ENCODE assay signal across 8 cellular contexts in genomic region chr9:114387678-114388431, GRCh38. TPM values are rescaled to one million over a fixed set of nuclear protein-coding genes. Genes with fewer than 3 reads are reported as not detected.
DNase-seq lines count a peak whose midpoint lies in the region; TF ChIP-seq lines count a peak whose summit lies in the region.

AKNA (minus strand) TSS chr9:114387982; CDS start chr9:114381333, 6,649 bp downstream.

- H3K9me3 ChIP-seq in Caco-2 = no peaks in the 10 kb centered on the region
- no peaks in the 10 kb centered on the region for H3K9me3 ChIP-seq in H9 (ENCODE audit: control insufficient read depth, low read depth, low read length)
- no peaks in the 10 kb centered on the region for H3K9me3 ChIP-seq in NT2/D1 (ENCODE audit: insufficient read depth, low read length)
- H3K9me3 ChIP-seq in neural cell (ENCODE audit: low read length) = no peaks in the 10 kb centered on the region

- H3K4me3 ChIP-seq in Caco-2 (ENCODE audit: low read depth, low read length) (0 out of 2 replicates have a peak within 1 kb of the TSS, but pooled peaks have one; percentile 4), NT2/D1 (ENCODE audit: insufficient read length, low read depth) (peak within 1 kb of the TSS; percentile 39), fibroblast of mammary gland (ENCODE audit: control insufficient read depth, low read depth, low read length) (peak within 1 kb of the TSS; percentile 61), neural cell (ENCODE audit: low read length) (peak within 1 kb of the TSS; percentile 65)

- WGBS in H9 (ENCODE audit: extremely low coverage, insufficient read length, low lambda C conversion rate) = no CpG with 5 or more reads among the region's 27 CpGs

- H2AFZ ChIP-seq in H9 (ENCODE audit: low read length) (no peak within 1 kb of the TSS), neural cell (ENCODE audit: low read depth, low read length) (peak within 1 kb of the TSS; percentile 68)

- H4K91ac ChIP-seq in H9 (ENCODE audit: insufficient read length, low read depth, low read length) = no peak within 1 kb of the TSS

- H3K9ac ChIP-seq in H9 (ENCODE audit: extremely low read depth, insufficient read length, low read length) = no peak within 1 kb of the TSS
- H3K9ac ChIP-seq in NT2/D1 (ENCODE audit: insufficient read length, low read depth) = peak within 1 kb of the TSS; percentile 75
- peak within 1 kb of the TSS; percentile 62 for H3K9ac ChIP-seq in neural cell (ENCODE audit: low read length)

- no peak within 1 kb of the TSS for H3T11ph ChIP-seq in H9 (ENCODE audit: low read length)

- H3K27ac Mint-ChIP-seq in Caco-2 (ENCODE audit: unreplicated experiment) = peak within 1 kb of the TSS; percentile 45
- peak within 1 kb of the TSS; percentile 84 to 94 (median 91); a peak in 5 of 7 replicates for H3K27ac Mint-ChIP-seq in H9
- peak within 1 kb of the TSS; percentile 98 for H3K27ac Mint-ChIP-seq in stimulated activated naive CD8-positive, alpha-beta T cell treated with anti-CD3 and anti-CD28 coated beads, Interleukin-15, Interleukin-2, amounts not matched to agents 100 ng/mL and 50 ng/mL, for 24 hours

- H3K27ac ChIP-seq in H9 (ENCODE audit: insufficient read length, low read depth, low read length) (no peak within 1 kb of the TSS), neural cell (ENCODE audit: low read length) (no peak within 1 kb of the TSS)

- DNase-seq in Caco-2 (no peak), H9 (peak; percentile 85), NT2/D1 (ENCODE audit: low read depth, low spot score) (no peak), fibroblast of mammary gland (ENCODE audit: low read depth) (peak; percentile 60), NCI-H526 treated with DMSO at 0.1 percent for 48 hours (lab: John Stamatoyannopoulos, UW) (no peak)
- peak; percentile 67 to 70 for DNase-seq in activated T-helper 1 cell treated with anti-CD3 and anti-CD28 coated beads, Interleukin-2, amount 50 U/mL, for 16 hours (ENCODE audit: low read depth in 1 of 2, low spot score in 1 of 2)

- H3K23me2 ChIP-seq in H9 (ENCODE audit: insufficient read length, low read depth, low read length, poor library complexity, severe bottlenecking) = no peaks in the 10 kb centered on the region

- H3K27me3 Mint-ChIP-seq in Caco-2 (ENCODE audit: insufficient read depth, unreplicated experiment) = no peaks in the 10 kb centered on the region
- H3K27me3 Mint-ChIP-seq in H9 (ENCODE audit: low read depth) = no peaks in the 10 kb centered on the region
- no peaks in the 10 kb centered on the region for H3K27me3 Mint-ChIP-seq in stimulated activated naive CD8-positive, alpha-beta T cell treated with anti-CD3 and anti-CD28 coated beads, Interleukin-15, Interleukin-2, amounts not matched to agents 100 ng/mL and 50 ng/mL, for 24 hours

- no peak within 1 kb of the TSS for H3K4ac ChIP-seq in H9 (ENCODE audit: low read depth, low read length)

- H4K20me1 ChIP-seq in H9 (ENCODE audit: control insufficient read depth, insufficient read depth, insufficient read length) = no peaks in the 10 kb centered on the region
- no peaks in the 10 kb centered on the region for H4K20me1 ChIP-seq in neural cell (ENCODE audit: insufficient read depth)

- H2BK120ac ChIP-seq in H9 (ENCODE audit: low read depth, low read length, poor library complexity, severe bottlenecking) = no peak within 1 kb of the TSS

- H2BK5ac ChIP-seq in H9 (ENCODE audit: insufficient read length, low read length) = no peak within 1 kb of the TSS

- no peak within 1 kb of the TSS for H3K4me3 Mint-ChIP-seq in Caco-2 (ENCODE audit: unreplicated experiment)
- peak within 1 kb of the TSS; percentile 62 to 80 for H3K4me3 Mint-ChIP-seq in H9
- peak within 1 kb of the TSS; percentile 89 for H3K4me3 Mint-ChIP-seq in stimulated activated naive CD8-positive, alpha-beta T cell treated with anti-CD3 and anti-CD28 coated beads, Interleukin-15, Interleukin-2, amounts not matched to agents 100 ng/mL and 50 ng/mL, for 24 hours

- BruUV-seq in Caco-2 (replicated peaks; lab: Mats Ljungman, UMichigan) = no TSS peak

- H3K4me1 ChIP-seq in Caco-2 = peaks cover 7% of the 10 kb centered on the region
- peaks cover 4% of the 10 kb centered on the region; the same call in 1 of the 2 replicates for H3K4me1 ChIP-seq in H9 (ENCODE audit: insufficient read depth, low read length)
- H3K4me1 ChIP-seq in NT2/D1 (ENCODE audit: insufficient read depth, insufficient read length) = peaks cover 38% of the 10 kb centered on the region

- no peak for TF ChIP-seq CTCF in Caco-2 (IDR thresholded peaks at IDR 0.05; ENCODE audit: insufficient read depth in 1 of 2, low read depth in 1 of 2, low read length in 1 of 2, severe bottlenecking in 1 of 2, unreplicated experiment in 1 of 2)
- no peak for TF ChIP-seq CTCF in H9 (conservative IDR thresholded peaks at IDR 0.05)
- TF ChIP-seq CTCF in fibroblast of mammary gland (conservative IDR thresholded peaks at IDR 0.05; ENCODE audit: control insufficient read depth, insufficient read depth, low read depth, low read length) = no peak
- TF ChIP-seq CTCF in neural cell (IDR thresholded peaks at IDR 0.05; ENCODE audit: poor library complexity, severe bottlenecking) = no peak

- H3K4me2 ChIP-seq in H9 (ENCODE audit: insufficient read depth, insufficient read length, low read length) (peak within 1 kb of the TSS; percentile 4), neural cell (ENCODE audit: low read length) (peak within 1 kb of the TSS; percentile 57)

- H3K9me2 ChIP-seq in neural cell (ENCODE audit: insufficient read depth, low read length) = no peaks in the 10 kb centered on the region

- H3K36me3 Mint-ChIP-seq in Caco-2 (ENCODE audit: insufficient read depth, unreplicated experiment) (no peaks in the 10 kb centered on the region), H9 (ENCODE audit: insufficient read depth in 1 of 3, low read depth in 3 of 3) (peaks cover 0 to 8% (median 0%) of the 10 kb centered on the region in 3 experiments; a peak in 1 of 7 replicates)
- peaks cover 65% of the 10 kb centered on the region for H3K36me3 Mint-ChIP-seq in stimulated activated naive CD8-positive, alpha-beta T cell treated with anti-CD3 and anti-CD28 coated beads, Interleukin-15, Interleukin-2, amounts not matched to agents 100 ng/mL and 50 ng/mL, for 24 hours (ENCODE audit: low read depth)

- no peak within 1 kb of the TSS for H2AK5ac ChIP-seq in H9 (ENCODE audit: insufficient read length, low read length)

- H3K14ac ChIP-seq in H9 (ENCODE audit: insufficient read depth, low read length) = no peak within 1 kb of the TSS; the same call in 1 of the 2 replicates

- no peak for TF ChIP-seq EP300 in neural cell (conservative IDR thresholded peaks at IDR 0.05; ENCODE audit: poor library complexity, severe bottlenecking)

- H2BK12ac ChIP-seq in H9 (ENCODE audit: insufficient read length, low read depth, low read length) = no peak within 1 kb of the TSS

- H2BK20ac ChIP-seq in H9 (ENCODE audit: low read depth, low read length, poor library complexity, severe bottlenecking) = no peak within 1 kb of the TSS

- intact Hi-C loops in Caco-2 (cut with micrococcal nuclease; ENCODE audit: unreplicated experiment) = no loop called here

- TF ChIP-seq RAD21 in neural cell (conservative IDR thresholded peaks at IDR 0.05) = peak; percentile 14

- H3K18ac ChIP-seq in H9 (ENCODE audit: insufficient read length, low read depth, low read length) = no peak within 1 kb of the TSS

- POLR2A ChIA-PET in Caco-2 (lab: Charles Lee) = no interaction called here

- H4K8ac ChIP-seq in H9 (replicated peaks; ENCODE audit: insufficient read length, low read depth, low read length) = no peak within 1 kb of the TSS

- H3F3A ChIP-seq in neural cell (ENCODE audit: insufficient read depth, low read length, poor library complexity, severe bottlenecking) = no peaks in the 10 kb centered on the region

- no peaks in the 10 kb centered on the region for H3K36me3 ChIP-seq in Caco-2 (ENCODE audit: control insufficient read depth, insufficient read depth, low read length)
- no peaks in the 10 kb centered on the region for H3K36me3 ChIP-seq in NT2/D1 (ENCODE audit: insufficient read depth, insufficient read length, low read length)
- no peaks in the 10 kb centered on the region for H3K36me3 ChIP-seq in neural cell (ENCODE audit: insufficient read depth, low read length)

- H3K79me1 ChIP-seq in H9 (ENCODE audit: insufficient read depth, low read depth, low read length, poor library complexity, severe bottlenecking) = no peaks in the 10 kb centered on the region

- no peak within 1 kb of the TSS for H3K56ac ChIP-seq in H9 (ENCODE audit: insufficient read length, low read depth, low read length)

- no peak within 1 kb of the TSS for H3K23ac ChIP-seq in H9 (ENCODE audit: insufficient read length, low read depth, low read length)

- no peak within 1 kb of the TSS for H2BK15ac ChIP-seq in H9 (ENCODE audit: low read depth, low read length)

- CTCF ChIA-PET in Caco-2 (lab: Charles Lee) = interaction anchor here (0.6 kb wide), 1 partner anchor 18 kb away, joined by 4 read pairs; no protein-coding TSS in a partner anchor

- H3K4me1 Mint-ChIP-seq in Caco-2 (ENCODE audit: low read depth, unreplicated experiment) (peaks cover 6% of the 10 kb centered on the region), H9 (peaks cover 68 to 74% of the 10 kb centered on the region in 2 experiments)
- H3K4me1 Mint-ChIP-seq in stimulated activated naive CD8-positive, alpha-beta T cell treated with anti-CD3 and anti-CD28 coated beads, Interleukin-15, Interleukin-2, amounts not matched to agents 100 ng/mL and 50 ng/mL, for 24 hours (ENCODE audit: low read depth) = peaks cover 62% of the 10 kb centered on the region

- H3K27me3 ChIP-seq in Caco-2 (replicated peaks; ENCODE audit: control insufficient read depth, insufficient read depth, low read length) (no peaks in the 10 kb centered on the region), H9 (ENCODE audit: insufficient read depth, low read length) (no peaks in the 10 kb centered on the region), NT2/D1 (ENCODE audit: insufficient read depth, insufficient read length) (no peaks in the 10 kb centered on the region), neural cell (ENCODE audit: insufficient read depth, low read depth, low read length) (no peaks in the 10 kb centered on the region)

- H3K9me3 Mint-ChIP-seq in Caco-2 (ENCODE audit: unreplicated experiment) (no peaks in the 10 kb centered on the region), H9 (no peaks in the 10 kb centered on the region)
- H3K9me3 Mint-ChIP-seq in stimulated activated naive CD8-positive, alpha-beta T cell treated with anti-CD3 and anti-CD28 coated beads, Interleukin-15, Interleukin-2, amounts not matched to agents 100 ng/mL and 50 ng/mL, for 24 hours = no peaks in the 10 kb centered on the region

- no peak within 1 kb of the TSS for H4K5ac ChIP-seq in H9 (ENCODE audit: insufficient read length, low read depth, low read length)

- no peaks in the 10 kb centered on the region; the same call in 1 of the 2 replicates for H3K79me2 ChIP-seq in H9 (ENCODE audit: insufficient read depth, low read length)
- no peaks in the 10 kb centered on the region for H3K79me2 ChIP-seq in neural cell (replicated peaks; ENCODE audit: insufficient read depth, low read length)

TF ChIP-seq in neural cell, 6 proteins besides CTCF, POLR2A, EP300 and RAD21 (continues in another document):
- TF ChIP-seq EZH2 (IDR thresholded peaks at IDR 0.05; ENCODE audit: borderline replicate concordance, insufficient read depth, low read length, poor library complexity, severe bottlenecking) (no peak), TAF1 (IDR thresholded peaks at IDR 0.05; ENCODE audit: low read depth) (no peak)

RNA-seq across cellular contexts. Expression of gene AKNA, which starts in this region (rescaled TPM):
- total RNA-seq in Caco-2 (2022) = 43.0 and 57.8 TPM in 2 replicates
- total RNA-seq in H9 (2021) = 19.7 and 20.8 TPM in 2 replicates
- 1.2 and 1.8 TPM in 2 replicates for polyA plus RNA-seq in neural cell
- 6.8 TPM in 2 replicates for polyA minus RNA-seq in neural cell

Comparison
In these comparisons a context has a peak if more than half of its experiments do, and no peak if none do; other contexts are left out.
1. DNase-seq: peak in H9 (single experiment), activated T-helper 1 cell treated with anti-CD3 and anti-CD28 coated beads, Interleukin-2, amount 50 U/mL, for 16 hours (2 of 2) and fibroblast of mammary gland (single experiment); none in Caco-2 (0 of 2), NT2/D1 (single experiment) and NCI-H526 treated with DMSO at 0.1 percent for 48 hours (single experiment).
2. H3K4me3 ChIP-seq: peak in every context shown above with its lines; median percentile 65 in neural cell; 61 in fibroblast of mammary gland; 39 in NT2/D1; 4 in Caco-2.
3. H3K27ac Mint-ChIP-seq: peak in every context shown above with its lines; median percentile 98 in stimulated activated naive CD8-positive, alpha-beta T cell treated with anti-CD3 and anti-CD28 coated beads, Interleukin-15, Interleukin-2, amounts not matched to agents 100 ng/mL and 50 ng/mL, for 24 hours; 91 in H9; 45 in Caco-2.